ENCODE assay signal across 9 cellular contexts in the genomic region with DNA sequence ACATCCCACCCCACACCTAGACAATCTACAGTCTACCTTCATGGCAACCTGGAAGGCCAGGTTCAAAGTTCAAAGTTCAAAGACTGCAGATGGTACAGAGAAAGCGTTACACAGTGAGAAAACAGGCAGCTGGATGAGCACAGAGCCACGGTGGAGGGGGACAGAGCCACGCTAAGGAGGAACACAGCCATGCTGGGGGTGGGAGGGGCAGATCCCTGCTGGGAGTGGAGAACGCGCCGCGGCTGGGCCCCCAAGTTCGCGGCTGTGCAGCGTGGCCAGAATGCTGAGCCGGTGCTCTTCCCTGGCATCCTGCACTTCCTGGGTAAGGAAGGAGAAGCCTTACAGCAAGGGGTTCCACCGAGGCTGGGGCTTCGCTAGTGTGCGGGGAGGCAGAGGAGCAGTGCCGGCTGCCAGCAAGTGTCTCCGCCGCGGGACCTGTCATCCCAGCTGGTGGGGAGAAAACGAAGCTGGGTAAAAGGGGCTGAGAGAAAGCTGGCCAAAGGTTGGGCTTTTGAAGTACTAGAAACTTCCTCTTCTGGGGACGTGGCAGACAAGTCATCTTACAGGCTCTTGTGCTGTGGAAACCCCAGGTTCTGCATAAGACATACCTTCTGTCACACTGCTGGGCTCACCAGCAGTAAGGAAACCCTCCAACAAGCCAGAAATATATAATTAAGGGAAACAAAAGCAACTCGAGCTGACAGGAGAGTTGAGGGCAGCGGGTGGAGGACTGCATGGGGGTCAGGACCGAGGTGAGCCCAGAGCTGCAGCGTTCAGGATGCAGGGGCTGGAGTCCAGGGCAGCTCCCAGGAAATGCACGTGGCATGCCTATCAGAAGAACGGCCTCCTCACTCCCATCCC.
DNase-seq lines count a peak whose midpoint lies in the region; ATAC-seq lines count a peak whose summit lies in the region.
"Had no signal": no experiment of that assay in that cellular context is flagged by ENCODE, and none has a peak within 500 bp of the region (broad histone marks: within the 10 kb centered on the region; RNA-seq: fewer than 3 reads in every experiment).

No MANE protein-coding gene starts in this region.

- peaks cover 4% of the 10 kb centered on the region for H3K36me3 ChIP-seq in thymus (ENCODE audit: control insufficient read depth, insufficient read depth)

- H3K4me1 Mint-ChIP-seq in activated CD4-positive, alpha-beta T cell treated with anti-CD3 and anti-CD28 coated beads, Interleukin-2, amount 10 ng/mL, durations not matched to agents 24 days and 14 days = peaks cover 52% of the 10 kb centered on the region
- peaks cover 50% of the 10 kb centered on the region for H3K4me1 Mint-ChIP-seq in activated T-helper 17 cell treated with anti-CD3 and anti-CD28 coated beads, Interleukin-2, amount 50 U/mL, for 72 hours

- intact Hi-C loops in activated CD4-positive, alpha-beta T cell treated with anti-CD3 and anti-CD28 coated beads, Interleukin-2, amount 10 ng/mL, durations not matched to agents 24 days and 14 days (cut with micrococcal nuclease) = loop anchor here (1.0 to 5.0 kb wide), 2 partner anchors 10 to 82 kb away; no protein-coding TSS in a partner anchor

- peak overlapping the region; percentile 70 for H3K4me3 Mint-ChIP-seq in activated CD4-positive, alpha-beta T cell treated with anti-CD3 and anti-CD28 coated beads, Interleukin-2, amount 10 ng/mL, durations not matched to agents 24 days and 14 days
- H3K4me3 Mint-ChIP-seq in activated T-helper 17 cell treated with anti-CD3 and anti-CD28 coated beads, Interleukin-2, amount 50 U/mL, for 72 hours = peak overlapping the region; percentile 75

- H3K27me3 Mint-ChIP-seq in activated CD4-positive, alpha-beta T cell treated with anti-CD3 and anti-CD28 coated beads, Interleukin-2, amount 10 ng/mL, durations not matched to agents 24 days and 14 days = peaks cover 9% of the 10 kb centered on the region
- peaks cover 4% of the 10 kb centered on the region for H3K27me3 Mint-ChIP-seq in activated T-helper 17 cell treated with anti-CD3 and anti-CD28 coated beads, Interleukin-2, amount 50 U/mL, for 72 hours

- H3K36me3 Mint-ChIP-seq in activated CD4-positive, alpha-beta T cell treated with anti-CD3 and anti-CD28 coated beads, Interleukin-2, amount 10 ng/mL, durations not matched to agents 24 days and 14 days (ENCODE audit: low read depth) = peaks cover 9% of the 10 kb centered on the region
- no peaks in the 10 kb centered on the region for H3K36me3 Mint-ChIP-seq in activated T-helper 17 cell treated with anti-CD3 and anti-CD28 coated beads, Interleukin-2, amount 50 U/mL, for 72 hours (ENCODE audit: low read depth)

- H3K4me1 ChIP-seq in thymus (ENCODE audit: control insufficient read depth, insufficient read depth, low read length) = peaks cover 38% of the 10 kb centered on the region

- peak; percentile 50 for ATAC-seq in activated T-helper 17 cell treated with anti-CD3 and anti-CD28 coated beads, Interleukin-2, amount 50 U/mL, for 72 hours (replicated peaks)
- ATAC-seq in left lobe of liver = peak; percentile 58
- no peak for ATAC-seq in HG02642 (IDR thresholded peaks at IDR 0.05; ENCODE audit: poor library complexity, unreplicated experiment)
- ATAC-seq: Panc1 had no signal

- H3K27me3 ChIP-seq in thymus (ENCODE audit: control insufficient read depth, insufficient read depth) = no peaks in the 10 kb centered on the region

- H3K9me3 ChIP-seq in thymus (ENCODE audit: control insufficient read depth) = no peaks in the 10 kb centered on the region

- H3K27ac Mint-ChIP-seq in activated CD4-positive, alpha-beta T cell treated with anti-CD3 and anti-CD28 coated beads, Interleukin-2, amount 10 ng/mL, durations not matched to agents 24 days and 14 days = peak overlapping the region; percentile 84
- peak overlapping the region; percentile 76 for H3K27ac Mint-ChIP-seq in activated T-helper 17 cell treated with anti-CD3 and anti-CD28 coated beads, Interleukin-2, amount 50 U/mL, for 72 hours

- H3K27ac ChIP-seq in thymus (ENCODE audit: low read depth) = peak overlapping the region; percentile 9

- DNase-seq in activated CD4-positive, alpha-beta T cell treated with anti-CD3 and anti-CD28 coated beads, Interleukin-2, amount 10 ng/mL, durations not matched to agents 24 days and 14 days = peak; percentile 83
- no peak for DNase-seq in activated CD4-positive, alpha-beta T cell treated with anti-CD3 and anti-CD28 coated beads for 1 hour
- DNase-seq in left lobe of liver (ENCODE audit: low spot score) = no peak
- no peak for DNase-seq in NAMALWA (ENCODE audit: low spot score)
- DNase-seq in NK-92 treated with Interleukin-12 subunit alpha and Interleukin-12 subunit beta, amount 100 ng/mL, for 24 hours (lab: John Stamatoyannopoulos, UW) = no peak

- H3K9me3 Mint-ChIP-seq in activated CD4-positive, alpha-beta T cell treated with anti-CD3 and anti-CD28 coated beads, Interleukin-2, amount 10 ng/mL, durations not matched to agents 24 days and 14 days = no peaks in the 10 kb centered on the region
- no peaks in the 10 kb centered on the region for H3K9me3 Mint-ChIP-seq in activated T-helper 17 cell treated with anti-CD3 and anti-CD28 coated beads, Interleukin-2, amount 50 U/mL, for 72 hours

- peak overlapping the region; percentile 37 for H3K4me3 ChIP-seq in thymus (ENCODE audit: low read length)

- 18% methylated on average over 26 of the region's 26 CpGs for WGBS in thymus
